In genomic region chr3:86087160-86087871, GRCh38 we compare ENCODE assay signal across 1 cellular context.
TF ChIP-seq lines count a peak whose summit lies in the region.

No MANE protein-coding gene starts in this region.

TF ChIP-seq in WTC11, 78 proteins besides CTCF, POLR2A, EP300 and RAD21 (continued from another document):
- TF ChIP-seq ZNF532 (CRISPR knock-in tag; IDR thresholded peaks at IDR 0.05; ENCODE audit: borderline replicate concordance) (no peak), ZNF219 (CRISPR knock-in tag; IDR thresholded peaks at IDR 0.05; ENCODE audit: borderline replicate concordance) (no peak), GTF2I (CRISPR knock-in tag; conservative IDR thresholded peaks at IDR 0.05) (no peak)
